18 cellular contexts compared by ENCODE assay signal in the genomic region with DNA sequence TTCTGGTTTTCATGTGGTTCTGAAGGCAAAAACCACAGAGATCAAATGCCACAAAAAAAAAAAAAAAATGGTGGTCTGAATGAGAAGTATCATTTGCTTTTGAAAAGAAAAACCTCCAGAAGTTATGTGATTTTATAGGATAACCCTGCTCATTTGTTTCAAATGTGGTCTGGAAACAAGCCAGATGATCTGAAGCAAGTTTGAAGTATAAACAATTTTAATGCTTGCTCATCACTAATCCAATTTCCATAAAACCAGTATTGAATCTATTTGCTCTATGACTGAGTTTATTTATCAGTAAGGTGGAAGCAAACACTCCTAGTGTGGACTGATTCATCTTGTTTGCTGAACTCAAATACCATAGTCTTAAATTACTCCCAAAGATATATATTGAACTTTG.
DNase-seq lines count a peak whose midpoint lies in the region; ATAC-seq, FAIRE-seq and TF ChIP-seq lines count a peak whose summit lies in the region.
"Had no signal": no experiment of that assay in that cellular context is flagged by ENCODE, and none has a peak within 500 bp of the region (broad histone marks: within the 10 kb centered on the region; RNA-seq: fewer than 3 reads in every experiment).

No MANE protein-coding gene starts in this region.

- H3K27ac Mint-ChIP-seq in astrocyte (ENCODE audit: unreplicated experiment), result peak overlapping the region; percentile 11
- H3K27ac Mint-ChIP-seq: activated T-helper 1 cell treated with anti-CD3 and anti-CD28 coated beads, Interleukin-12 subunit alpha, Interleukin-12 subunit beta, Interleukin-2, Interleukin-4 antibody, amounts not matched to agents 30 ng/mL and 10 ng/mL and 1 ng/mL, durations not matched to agents 14 hours and 24 hours and 36 hours; B cell had no signal

- no peak for TF ChIP-seq CTCF in AG04450 (IDR thresholded peaks at IDR 0.05; ENCODE audit: low read depth, low read length)
- TF ChIP-seq CTCF in astrocyte (IDR thresholded peaks at IDR 0.05; ENCODE audit: insufficient read depth, low read depth, low read length), result no peak
- no peak for TF ChIP-seq CTCF in foreskin fibroblast (IDR thresholded peaks at IDR 0.05; ENCODE audit: low read depth, low read length)

- H3K36me3 ChIP-seq in astrocyte (ENCODE audit: insufficient read depth, low read length), result no peaks in the 10 kb centered on the region
- H3K36me3 ChIP-seq: MG63, spleen, stomach had no signal

- no peaks in the 10 kb centered on the region for H3K4me1 ChIP-seq in astrocyte (ENCODE audit: insufficient read depth, low read length)
- H3K4me1 ChIP-seq: spleen, stomach had no signal

- H3K4me3 Mint-ChIP-seq in astrocyte (ENCODE audit: unreplicated experiment), result no peak overlapping the region
- H3K4me3 Mint-ChIP-seq: activated T-helper 1 cell treated with anti-CD3 and anti-CD28 coated beads, Interleukin-12 subunit alpha, Interleukin-12 subunit beta, Interleukin-2, Interleukin-4 antibody, amounts not matched to agents 30 ng/mL and 10 ng/mL and 1 ng/mL, durations not matched to agents 14 hours and 24 hours and 36 hours; B cell had no signal

- H3K36me3 Mint-ChIP-seq in astrocyte (ENCODE audit: low read depth, unreplicated experiment), result no peaks in the 10 kb centered on the region

- no peaks in the 10 kb centered on the region for H3K27me3 Mint-ChIP-seq in astrocyte (ENCODE audit: low read depth, unreplicated experiment)
- H3K27me3 Mint-ChIP-seq: B cell had no signal

- DNase-seq in AG04450 (ENCODE audit: low read depth, low spot score) (peak; percentile 21), HS-27A (ENCODE audit: low read depth) (peak; percentile 15), astrocyte (ENCODE audit: low read depth) (peak; percentile 59), foreskin fibroblast (peak; percentile 2 to 49), T-helper 9 cell (no peak), Kasumi-1 (lab: John Stamatoyannopoulos, UW) (no peak), HTR-8/SVneo (ENCODE audit: insufficient read length, low spot score) (no peak)
- DNase-seq: activated CD4-positive, alpha-beta T cell treated with anti-CD3 and anti-CD28 coated beads, Interleukin-2, amount 50 U/mL, for 1 hour; DND-41; MG63; midbrain; NCI-H2029; spleen; stomach had no signal

- H4K20me1 ChIP-seq in astrocyte (ENCODE audit: insufficient read depth, low read length), result no peaks in the 10 kb centered on the region

- H3K27me3 ChIP-seq in AG04450 (ENCODE audit: control insufficient read depth, insufficient read depth, low read length), result no peaks in the 10 kb centered on the region
- H3K27me3 ChIP-seq in astrocyte (ENCODE audit: insufficient read depth, low read length), result no peaks in the 10 kb centered on the region
- H3K27me3 ChIP-seq: MG63, spleen, stomach had no signal

- H3K9me3 ChIP-seq in AG04450 (ENCODE audit: control insufficient read depth, insufficient read depth, low read length) (no peaks in the 10 kb centered on the region), astrocyte (ENCODE audit: insufficient read depth, low read depth, low read length) (no peaks in the 10 kb centered on the region)
- H3K9me3 ChIP-seq: MG63, stomach had no signal

- no peak overlapping the region for H2AFZ ChIP-seq in astrocyte (ENCODE audit: low read depth, low read length)

- peaks cover 27% of the 10 kb centered on the region for H3K4me1 Mint-ChIP-seq in astrocyte (ENCODE audit: low read depth, unreplicated experiment)
- H3K4me1 Mint-ChIP-seq: B cell had no signal

- no peak overlapping the region for H3K27ac ChIP-seq in AG04450 (ENCODE audit: low read depth, low read length)
- H3K27ac ChIP-seq in astrocyte (ENCODE audit: low read depth, low read length), result no peak overlapping the region
- H3K27ac ChIP-seq: spleen, stomach had no signal

- POLR2A ChIA-PET in AG04450 (lab: Yijun Ruan, JAX), result no interaction called here

- no peak overlapping the region for H3K4me2 ChIP-seq in astrocyte (ENCODE audit: low read length)

- FAIRE-seq in astrocyte (lab: Jason Lieb, UNC), result no peak
- FAIRE-seq in HTR-8/SVneo (lab: Jason Lieb, UNC), result no peak
- FAIRE-seq: islet of Langerhans had no signal

- H3K9me3 Mint-ChIP-seq in astrocyte (ENCODE audit: unreplicated experiment), result peaks cover 2% of the 10 kb centered on the region

- no peak for ATAC-seq in GM18909 (IDR thresholded peaks at IDR 0.05; ENCODE audit: poor library complexity, unreplicated experiment)

- H3K4me3 ChIP-seq in AG04450 (ENCODE audit: low read depth, low read length) (no peak overlapping the region), astrocyte (ENCODE audit: insufficient read depth, low read depth, low read length) (no peak overlapping the region), foreskin fibroblast (ENCODE audit: low read depth in 1 of 2, low read length in 2 of 2) (no peak overlapping the region)
- H3K4me3 ChIP-seq: MG63, spleen, stomach had no signal

- no peak overlapping the region for H3K9ac ChIP-seq in astrocyte (ENCODE audit: low read length)

- CTCF ChIA-PET in AG04450 (lab: Charles Lee), result no interaction called here

- H3K79me2 ChIP-seq in astrocyte (ENCODE audit: insufficient read depth, low read length), result no peaks in the 10 kb centered on the region

Comparison
In these comparisons a context has a peak if more than half of its experiments do, and no peak if none do; other contexts are left out.
1. DNase-seq: peak in AG04450 (single experiment), HS-27A (single experiment), astrocyte (single experiment) and foreskin fibroblast (2 of 2); none in T-helper 9 cell (single experiment), Kasumi-1 (0 of 2) and HTR-8/SVneo (single experiment).